Comparison of ENCODE assay signal across 11 cellular contexts in genomic region chr2:226364217-226364616, GRCh38.
"Had no signal": no experiment of that assay in that cellular context is flagged by ENCODE, and none has a peak within 500 bp of the region (broad histone marks: within the 10 kb centered on the region; RNA-seq: fewer than 3 reads in every experiment).

No MANE protein-coding gene starts in this region.

- H3K4me1 Mint-ChIP-seq: GM23338, H9 had no signal

- DNase-seq: GM23248, GOT3, H7, H9, HCEC 1CT, HFFc6 had no signal

- H3K4me2 ChIP-seq: GM23338 had no signal

- ATAC-seq: GM23338, HCT116 had no signal

- H2AFZ ChIP-seq: GM23248, GM23338 had no signal

- FAIRE-seq: H1, H54 had no signal

- H3K27ac ChIP-seq: GM23248 had no signal

- H3K9ac ChIP-seq: GM23248 had no signal

- H3K36me3 ChIP-seq: HAP-1 had no signal

- H3K9me3 ChIP-seq: HAP-1 had no signal

- H3K9me3 Mint-ChIP-seq: GM23338, HFFc6 had no signal

- H3K27ac Mint-ChIP-seq: GM23338, H9 had no signal

- H3K4me3 ChIP-seq: GM23248, GM23338, HAP-1 had no signal

- H3K4me1 ChIP-seq: HAP-1 had no signal

- H3K4me3 Mint-ChIP-seq: GM23338, H9, HFFc6 had no signal
